1 cellular context compared by ENCODE assay signal in genomic region chr20:59767656-59768055, GRCh38.
TF ChIP-seq lines count a peak whose summit lies in the region.

No MANE protein-coding gene starts in this region.

TF ChIP-seq in HepG2, 621 proteins besides CTCF, POLR2A, EP300 and RAD21 (continued from another document):
- 0 out of 2 replicates have a peak, but pooled peaks have one; percentile 83 for TF ChIP-seq NBN (conservative IDR thresholded peaks at IDR 0.05)
